ENCODE assay signal across 1 cellular context in the genomic region with DNA sequence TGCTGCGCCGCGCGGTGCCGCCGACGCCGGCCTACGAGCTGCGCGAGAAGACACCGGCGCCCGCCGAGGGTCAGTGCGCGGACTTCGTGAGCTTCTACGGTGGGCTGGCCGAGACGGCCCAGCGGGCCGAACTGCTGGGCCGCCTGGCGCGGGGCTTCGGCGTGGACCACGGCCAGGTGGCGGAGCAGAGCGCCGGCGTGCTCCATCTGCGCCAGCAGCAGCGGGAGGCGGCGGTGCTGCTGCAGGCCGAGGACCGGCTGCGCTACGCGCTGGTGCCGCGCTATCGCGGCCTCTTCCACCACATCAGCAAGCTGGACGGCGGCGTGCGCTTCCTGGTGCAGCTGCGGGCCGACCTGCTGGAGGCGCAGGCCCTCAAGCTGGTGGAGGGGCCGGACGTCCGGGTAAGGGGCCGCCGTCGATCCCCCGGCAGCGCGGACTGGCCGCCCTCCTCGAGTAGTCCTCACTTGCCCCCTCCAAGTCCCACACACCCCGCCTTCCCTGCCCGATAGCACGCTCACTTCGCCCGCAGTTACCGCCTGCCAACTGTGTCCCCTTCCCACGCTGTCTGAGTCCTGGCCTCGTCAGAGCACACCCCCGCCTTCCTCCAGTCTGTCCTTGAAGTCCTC.
TF ChIP-seq lines count a peak whose summit lies in the region.

No MANE protein-coding gene starts in this region.

TF ChIP-seq in K562, 482 proteins besides CTCF, POLR2A, EP300 and RAD21 (continued from another document and continues in another):
- TF ChIP-seq, protein P1, sequence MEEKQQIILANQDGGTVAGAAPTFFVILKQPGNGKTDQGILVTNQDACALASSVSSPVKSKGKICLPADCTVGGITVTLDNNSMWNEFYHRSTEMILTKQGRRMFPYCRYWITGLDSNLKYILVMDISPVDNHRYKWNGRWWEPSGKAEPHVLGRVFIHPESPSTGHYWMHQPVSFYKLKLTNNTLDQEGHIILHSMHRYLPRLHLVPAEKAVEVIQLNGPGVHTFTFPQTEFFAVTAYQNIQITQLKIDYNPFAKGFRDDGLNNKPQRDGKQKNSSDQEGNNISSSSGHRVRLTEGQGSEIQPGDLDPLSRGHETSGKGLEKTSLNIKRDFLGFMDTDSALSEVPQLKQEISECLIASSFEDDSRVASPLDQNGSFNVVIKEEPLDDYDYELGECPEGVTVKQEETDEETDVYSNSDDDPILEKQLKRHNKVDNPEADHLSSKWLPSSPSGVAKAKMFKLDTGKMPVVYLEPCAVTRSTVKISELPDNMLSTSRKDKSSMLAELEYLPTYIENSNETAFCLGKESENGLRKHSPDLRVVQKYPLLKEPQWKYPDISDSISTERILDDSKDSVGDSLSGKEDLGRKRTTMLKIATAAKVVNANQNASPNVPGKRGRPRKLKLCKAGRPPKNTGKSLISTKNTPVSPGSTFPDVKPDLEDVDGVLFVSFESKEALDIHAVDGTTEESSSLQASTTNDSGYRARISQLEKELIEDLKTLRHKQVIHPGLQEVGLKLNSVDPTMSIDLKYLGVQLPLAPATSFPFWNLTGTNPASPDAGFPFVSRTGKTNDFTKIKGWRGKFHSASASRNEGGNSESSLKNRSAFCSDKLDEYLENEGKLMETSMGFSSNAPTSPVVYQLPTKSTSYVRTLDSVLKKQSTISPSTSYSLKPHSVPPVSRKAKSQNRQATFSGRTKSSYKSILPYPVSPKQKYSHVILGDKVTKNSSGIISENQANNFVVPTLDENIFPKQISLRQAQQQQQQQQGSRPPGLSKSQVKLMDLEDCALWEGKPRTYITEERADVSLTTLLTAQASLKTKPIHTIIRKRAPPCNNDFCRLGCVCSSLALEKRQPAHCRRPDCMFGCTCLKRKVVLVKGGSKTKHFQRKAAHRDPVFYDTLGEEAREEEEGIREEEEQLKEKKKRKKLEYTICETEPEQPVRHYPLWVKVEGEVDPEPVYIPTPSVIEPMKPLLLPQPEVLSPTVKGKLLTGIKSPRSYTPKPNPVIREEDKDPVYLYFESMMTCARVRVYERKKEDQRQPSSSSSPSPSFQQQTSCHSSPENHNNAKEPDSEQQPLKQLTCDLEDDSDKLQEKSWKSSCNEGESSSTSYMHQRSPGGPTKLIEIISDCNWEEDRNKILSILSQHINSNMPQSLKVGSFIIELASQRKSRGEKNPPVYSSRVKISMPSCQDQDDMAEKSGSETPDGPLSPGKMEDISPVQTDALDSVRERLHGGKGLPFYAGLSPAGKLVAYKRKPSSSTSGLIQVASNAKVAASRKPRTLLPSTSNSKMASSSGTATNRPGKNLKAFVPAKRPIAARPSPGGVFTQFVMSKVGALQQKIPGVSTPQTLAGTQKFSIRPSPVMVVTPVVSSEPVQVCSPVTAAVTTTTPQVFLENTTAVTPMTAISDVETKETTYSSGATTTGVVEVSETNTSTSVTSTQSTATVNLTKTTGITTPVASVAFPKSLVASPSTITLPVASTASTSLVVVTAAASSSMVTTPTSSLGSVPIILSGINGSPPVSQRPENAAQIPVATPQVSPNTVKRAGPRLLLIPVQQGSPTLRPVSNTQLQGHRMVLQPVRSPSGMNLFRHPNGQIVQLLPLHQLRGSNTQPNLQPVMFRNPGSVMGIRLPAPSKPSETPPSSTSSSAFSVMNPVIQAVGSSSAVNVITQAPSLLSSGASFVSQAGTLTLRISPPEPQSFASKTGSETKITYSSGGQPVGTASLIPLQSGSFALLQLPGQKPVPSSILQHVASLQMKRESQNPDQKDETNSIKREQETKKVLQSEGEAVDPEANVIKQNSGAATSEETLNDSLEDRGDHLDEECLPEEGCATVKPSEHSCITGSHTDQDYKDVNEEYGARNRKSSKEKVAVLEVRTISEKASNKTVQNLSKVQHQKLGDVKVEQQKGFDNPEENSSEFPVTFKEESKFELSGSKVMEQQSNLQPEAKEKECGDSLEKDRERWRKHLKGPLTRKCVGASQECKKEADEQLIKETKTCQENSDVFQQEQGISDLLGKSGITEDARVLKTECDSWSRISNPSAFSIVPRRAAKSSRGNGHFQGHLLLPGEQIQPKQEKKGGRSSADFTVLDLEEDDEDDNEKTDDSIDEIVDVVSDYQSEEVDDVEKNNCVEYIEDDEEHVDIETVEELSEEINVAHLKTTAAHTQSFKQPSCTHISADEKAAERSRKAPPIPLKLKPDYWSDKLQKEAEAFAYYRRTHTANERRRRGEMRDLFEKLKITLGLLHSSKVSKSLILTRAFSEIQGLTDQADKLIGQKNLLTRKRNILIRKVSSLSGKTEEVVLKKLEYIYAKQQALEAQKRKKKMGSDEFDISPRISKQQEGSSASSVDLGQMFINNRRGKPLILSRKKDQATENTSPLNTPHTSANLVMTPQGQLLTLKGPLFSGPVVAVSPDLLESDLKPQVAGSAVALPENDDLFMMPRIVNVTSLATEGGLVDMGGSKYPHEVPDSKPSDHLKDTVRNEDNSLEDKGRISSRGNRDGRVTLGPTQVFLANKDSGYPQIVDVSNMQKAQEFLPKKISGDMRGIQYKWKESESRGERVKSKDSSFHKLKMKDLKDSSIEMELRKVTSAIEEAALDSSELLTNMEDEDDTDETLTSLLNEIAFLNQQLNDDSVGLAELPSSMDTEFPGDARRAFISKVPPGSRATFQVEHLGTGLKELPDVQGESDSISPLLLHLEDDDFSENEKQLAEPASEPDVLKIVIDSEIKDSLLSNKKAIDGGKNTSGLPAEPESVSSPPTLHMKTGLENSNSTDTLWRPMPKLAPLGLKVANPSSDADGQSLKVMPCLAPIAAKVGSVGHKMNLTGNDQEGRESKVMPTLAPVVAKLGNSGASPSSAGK (IDR thresholded peaks at IDR 0.05) = peak; percentile 74; the same call in 1 of the 2 replicates
- TF ChIP-seq RBM39 (optimal IDR thresholded peaks at IDR 0.05; ENCODE audit: low read depth, low read length) (no peak), SETDB1 (IDR thresholded peaks at IDR 0.05; ENCODE audit: low read length) (no peak), NCOR1 (IDR thresholded peaks at IDR 0.05) (no peak), SMARCB1 (IDR thresholded peaks at IDR 0.05; ENCODE audit: insufficient read length, low read depth) (no peak), ZNF778 (CRISPR knock-in tag; IDR thresholded peaks at IDR 0.05) (no peak), DIDO1 (tag; IDR thresholded peaks at IDR 0.05; ENCODE audit: low read depth) (no peak), ZNF12 (CRISPR knock-in tag; IDR thresholded peaks at IDR 0.05) (0 out of 2 replicates have a peak, but pooled peaks have one; percentile 41), ZNF41 (CRISPR knock-in tag; conservative IDR thresholded peaks at IDR 0.05) (no peak), EWSR1 (IDR thresholded peaks at IDR 0.05; ENCODE audit: borderline replicate concordance, low read depth, partially characterized antibody) (no peak), SMARCA4 (IDR thresholded peaks at IDR 0.05) (no peak), ZKSCAN1 (IDR thresholded peaks at IDR 0.05; ENCODE audit: low read depth, low read length) (no peak), TAF15 (IDR thresholded peaks at IDR 0.05; ENCODE audit: low read depth, low read length) (no peak), THRAP3 (IDR thresholded peaks at IDR 0.05; ENCODE audit: borderline replicate concordance) (no peak), ZC3H4 (CRISPR knock-in tag; IDR thresholded peaks at IDR 0.05; ENCODE audit: borderline replicate concordance) (no peak; the same call in 1 of the 2 replicates), DNMT1 (IDR thresholded peaks at IDR 0.05) (no peak), GABPA (tag; conservative IDR thresholded peaks at IDR 0.05; ENCODE audit: low read depth) (peak; percentile 84), TOE1 (IDR thresholded peaks at IDR 0.05; ENCODE audit: borderline replicate concordance) (no peak), TOE1 (CRISPR knock-in tag; IDR thresholded peaks at IDR 0.05; ENCODE audit: borderline replicate concordance, low read depth) (no peak), MYBL2 (IDR thresholded peaks at IDR 0.05; ENCODE audit: low read depth) (no peak), MYBL2 (CRISPR knock-in tag; IDR thresholded peaks at IDR 0.05; ENCODE audit: borderline replicate concordance) (no peak), MCM7 (IDR thresholded peaks at IDR 0.05) (no peak), ADNP (tag; IDR thresholded peaks at IDR 0.05) (no peak), ZNF696 (CRISPR knock-in tag; conservative IDR thresholded peaks at IDR 0.05) (no peak), ZNF3 (CRISPR knock-in tag; IDR thresholded peaks at IDR 0.05) (no peak)
- TF ChIP-seq, protein P2, sequence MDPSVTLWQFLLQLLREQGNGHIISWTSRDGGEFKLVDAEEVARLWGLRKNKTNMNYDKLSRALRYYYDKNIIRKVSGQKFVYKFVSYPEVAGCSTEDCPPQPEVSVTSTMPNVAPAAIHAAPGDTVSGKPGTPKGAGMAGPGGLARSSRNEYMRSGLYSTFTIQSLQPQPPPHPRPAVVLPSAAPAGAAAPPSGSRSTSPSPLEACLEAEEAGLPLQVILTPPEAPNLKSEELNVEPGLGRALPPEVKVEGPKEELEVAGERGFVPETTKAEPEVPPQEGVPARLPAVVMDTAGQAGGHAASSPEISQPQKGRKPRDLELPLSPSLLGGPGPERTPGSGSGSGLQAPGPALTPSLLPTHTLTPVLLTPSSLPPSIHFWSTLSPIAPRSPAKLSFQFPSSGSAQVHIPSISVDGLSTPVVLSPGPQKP (CRISPR knock-in tag; IDR thresholded peaks at IDR 0.05) = no peak
- TF ChIP-seq, protein P3, sequence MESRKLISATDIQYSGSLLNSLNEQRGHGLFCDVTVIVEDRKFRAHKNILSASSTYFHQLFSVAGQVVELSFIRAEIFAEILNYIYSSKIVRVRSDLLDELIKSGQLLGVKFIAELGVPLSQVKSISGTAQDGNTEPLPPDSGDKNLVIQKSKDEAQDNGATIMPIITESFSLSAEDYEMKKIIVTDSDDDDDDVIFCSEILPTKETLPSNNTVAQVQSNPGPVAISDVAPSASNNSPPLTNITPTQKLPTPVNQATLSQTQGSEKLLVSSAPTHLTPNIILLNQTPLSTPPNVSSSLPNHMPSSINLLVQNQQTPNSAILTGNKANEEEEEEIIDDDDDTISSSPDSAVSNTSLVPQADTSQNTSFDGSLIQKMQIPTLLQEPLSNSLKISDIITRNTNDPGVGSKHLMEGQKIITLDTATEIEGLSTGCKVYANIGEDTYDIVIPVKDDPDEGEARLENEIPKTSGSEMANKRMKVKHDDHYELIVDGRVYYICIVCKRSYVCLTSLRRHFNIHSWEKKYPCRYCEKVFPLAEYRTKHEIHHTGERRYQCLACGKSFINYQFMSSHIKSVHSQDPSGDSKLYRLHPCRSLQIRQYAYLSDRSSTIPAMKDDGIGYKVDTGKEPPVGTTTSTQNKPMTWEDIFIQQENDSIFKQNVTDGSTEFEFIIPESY (CRISPR knock-in tag; IDR thresholded peaks at IDR 0.05) = peak; percentile 14; the same call in 1 of the 2 replicates
- TF ChIP-seq, protein P4, sequence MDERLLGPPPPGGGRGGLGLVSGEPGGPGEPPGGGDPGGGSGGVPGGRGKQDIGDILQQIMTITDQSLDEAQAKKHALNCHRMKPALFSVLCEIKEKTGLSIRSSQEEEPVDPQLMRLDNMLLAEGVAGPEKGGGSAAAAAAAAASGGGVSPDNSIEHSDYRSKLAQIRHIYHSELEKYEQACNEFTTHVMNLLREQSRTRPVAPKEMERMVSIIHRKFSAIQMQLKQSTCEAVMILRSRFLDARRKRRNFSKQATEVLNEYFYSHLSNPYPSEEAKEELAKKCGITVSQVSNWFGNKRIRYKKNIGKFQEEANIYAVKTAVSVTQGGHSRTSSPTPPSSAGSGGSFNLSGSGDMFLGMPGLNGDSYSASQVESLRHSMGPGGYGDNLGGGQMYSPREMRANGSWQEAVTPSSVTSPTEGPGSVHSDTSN (CRISPR knock-in tag; IDR thresholded peaks at IDR 0.05; ENCODE audit: low read depth) = no peak
- TF ChIP-seq, protein P4 (tag; conservative IDR thresholded peaks at IDR 0.05; ENCODE audit: low read depth) = no peak
- TF ChIP-seq, protein P5, sequence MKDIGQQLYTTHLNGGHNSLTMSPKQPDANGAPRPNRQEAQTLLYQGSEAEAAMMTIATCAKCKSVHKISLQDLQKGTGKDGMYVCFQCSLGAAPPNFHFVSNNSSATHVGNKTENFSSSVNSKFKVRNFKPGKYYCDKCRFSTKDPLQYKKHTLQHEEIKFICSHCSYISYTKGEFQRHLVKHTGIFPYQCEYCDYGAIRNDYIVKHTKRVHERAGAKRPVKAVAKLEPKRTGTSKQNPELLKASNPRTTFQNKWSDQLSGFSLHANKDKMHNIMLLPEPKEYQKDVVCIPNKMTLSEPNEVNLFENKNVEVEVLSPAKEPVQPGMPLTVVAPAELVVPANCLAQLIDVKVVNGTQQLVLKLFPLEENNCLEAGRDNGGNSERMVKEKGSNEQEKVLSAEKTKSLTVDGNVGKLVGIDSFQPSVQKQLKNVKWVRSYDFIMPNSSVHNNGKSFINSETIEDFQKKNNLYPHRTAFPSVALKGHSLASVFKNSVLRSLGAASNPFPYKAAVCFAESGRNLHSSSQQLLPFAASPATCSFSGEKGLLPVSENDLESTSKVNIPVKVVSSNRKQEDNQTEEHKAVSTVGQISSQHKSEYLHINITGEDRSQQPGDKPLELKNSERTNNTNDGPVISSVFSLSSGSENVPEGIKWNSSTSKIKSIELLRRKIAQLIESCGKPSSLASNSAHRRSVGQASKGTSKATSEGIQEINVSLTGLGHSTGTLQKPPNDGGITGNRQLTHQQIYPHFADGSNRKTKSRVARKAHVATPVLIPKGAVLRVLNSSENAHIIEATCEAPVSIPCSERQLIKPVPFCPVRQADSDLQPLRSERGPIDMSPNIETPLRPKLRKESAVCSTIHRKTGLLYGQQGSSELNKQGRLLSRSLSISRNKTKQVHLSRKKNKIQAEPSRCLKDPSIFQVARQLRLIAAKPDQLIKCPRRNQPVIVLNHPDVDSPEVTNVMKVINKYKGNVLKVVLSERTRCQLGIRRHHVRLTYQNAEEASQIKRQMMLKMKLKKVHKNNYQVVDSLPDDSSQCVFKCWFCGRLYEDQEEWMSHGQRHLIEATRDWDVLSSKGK (CRISPR knock-in tag; IDR thresholded peaks at IDR 0.05) = no peak
- TF ChIP-seq, protein P6, sequence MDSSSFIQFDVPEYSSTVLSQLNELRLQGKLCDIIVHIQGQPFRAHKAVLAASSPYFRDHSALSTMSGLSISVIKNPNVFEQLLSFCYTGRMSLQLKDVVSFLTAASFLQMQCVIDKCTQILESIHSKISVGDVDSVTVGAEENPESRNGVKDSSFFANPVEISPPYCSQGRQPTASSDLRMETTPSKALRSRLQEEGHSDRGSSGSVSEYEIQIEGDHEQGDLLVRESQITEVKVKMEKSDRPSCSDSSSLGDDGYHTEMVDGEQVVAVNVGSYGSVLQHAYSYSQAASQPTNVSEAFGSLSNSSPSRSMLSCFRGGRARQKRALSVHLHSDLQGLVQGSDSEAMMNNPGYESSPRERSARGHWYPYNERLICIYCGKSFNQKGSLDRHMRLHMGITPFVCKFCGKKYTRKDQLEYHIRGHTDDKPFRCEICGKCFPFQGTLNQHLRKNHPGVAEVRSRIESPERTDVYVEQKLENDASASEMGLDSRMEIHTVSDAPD (CRISPR knock-in tag; IDR thresholded peaks at IDR 0.05) = no peak
- TF ChIP-seq, protein P7, sequence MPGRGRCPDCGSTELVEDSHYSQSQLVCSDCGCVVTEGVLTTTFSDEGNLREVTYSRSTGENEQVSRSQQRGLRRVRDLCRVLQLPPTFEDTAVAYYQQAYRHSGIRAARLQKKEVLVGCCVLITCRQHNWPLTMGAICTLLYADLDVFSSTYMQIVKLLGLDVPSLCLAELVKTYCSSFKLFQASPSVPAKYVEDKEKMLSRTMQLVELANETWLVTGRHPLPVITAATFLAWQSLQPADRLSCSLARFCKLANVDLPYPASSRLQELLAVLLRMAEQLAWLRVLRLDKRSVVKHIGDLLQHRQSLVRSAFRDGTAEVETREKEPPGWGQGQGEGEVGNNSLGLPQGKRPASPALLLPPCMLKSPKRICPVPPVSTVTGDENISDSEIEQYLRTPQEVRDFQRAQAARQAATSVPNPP (IDR thresholded peaks at IDR 0.05; ENCODE audit: borderline replicate concordance, insufficient read depth, insufficient read length) = no peak
